Comparison of ENCODE assay signal across 29 cellular contexts in the genomic region with DNA sequence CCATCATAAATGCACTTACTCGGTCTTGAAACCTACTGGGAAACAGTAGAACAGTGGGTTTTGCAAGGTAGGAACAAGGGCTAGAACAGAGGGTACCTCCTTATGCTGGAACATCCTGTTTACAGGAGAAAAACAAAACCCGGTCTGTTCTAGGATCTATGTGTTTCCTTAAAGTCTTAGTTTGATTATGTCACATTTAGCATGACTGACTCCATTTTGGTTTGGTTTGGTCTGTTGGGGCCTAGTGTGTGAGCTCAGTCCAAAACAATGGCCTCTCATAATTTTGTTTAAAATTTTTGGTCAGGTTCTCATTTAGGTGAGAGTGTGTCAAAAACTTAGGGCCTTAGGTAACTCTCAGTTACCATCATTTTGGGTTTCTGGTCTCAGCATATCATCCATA.
"Had no signal": no experiment of that assay in that cellular context is flagged by ENCODE, and none has a peak within 500 bp of the region (broad histone marks: within the 10 kb centered on the region; RNA-seq: fewer than 3 reads in every experiment).

No MANE protein-coding gene starts in this region.

- DNase-seq: stimulated activated CD4-positive, alpha-beta T cell treated with anti-CD3 and anti-CD28 coated beads, Interleukin-2, amount 100 ng/mL, for 48 hours; stimulated activated CD4-positive, alpha-beta T cell treated with anti-CD3 and anti-CD28 coated beads, Interleukin-4, amount 100 ng/mL, for 1 hour; stimulated activated CD4-positive, alpha-beta T cell treated with anti-CD3 and anti-CD28 coated beads, Interleukin-4, amount 100 ng/mL, for 24 hours; stimulated activated CD4-positive, alpha-beta T cell treated with anti-CD3 and anti-CD28 coated beads, Interleukin-4, amount 100 ng/mL, for 4 hours; stimulated activated CD8-positive, alpha-beta memory T cell treated with anti-CD3 and anti-CD28 coated beads, Interleukin-4, amount 100 ng/mL, for 48 hours; stimulated activated naive B cell treated with anti-CD40 and anti-IgM and Interleukin-4, amounts not matched to agents 10 μg/mL and 1 μg/mL and 100 μg/mL, for 72 hours; stimulated activated naive CD4-positive, alpha-beta T cell; stimulated activated naive CD4-positive, alpha-beta T cell treated with Interleukin-2 at 50 U/mL for 16 hours; stimulated activated naive CD8-positive, alpha-beta T cell treated with anti-CD3 and anti-CD28 coated beads, Interleukin-15, amount 100 ng/mL, for 72 hours; stimulated activated naive CD8-positive, alpha-beta T cell treated with anti-CD3 and anti-CD28 coated beads, Interleukin-15, Interleukin-2, amounts not matched to agents 100 U/mL and 50 U/mL, for 24 hours; stomach; substantia nigra; testis; thyroid gland; tibial artery; transverse colon; trophoblast cell; upper lobe of left lung; upper lobe of right lung; uterus had no signal

- H3K4me3 Mint-ChIP-seq: stimulated activated effector memory CD8-positive, alpha-beta T cell treated with anti-CD3 and anti-CD28 coated beads, Interleukin-12 subunit alpha, Interleukin-12 subunit beta, amount 100 ng/mL, for 72 hours; stimulated activated memory B cell treated with anti-CD40 and anti-IgM and Interleukin-4, amounts not matched to agents 10 μg/mL and 1 μg/mL and 100 μg/mL, for 72 hours; stimulated activated naive B cell treated with anti-CD40 and anti-IgM and Interleukin-4, amounts not matched to agents 10 μg/mL and 1 μg/mL and 100 μg/mL, for 72 hours; stimulated activated naive CD8-positive, alpha-beta T cell treated with anti-CD3 and anti-CD28 coated beads, Interleukin-15, amount 100 ng/mL, for 72 hours; stimulated activated naive CD8-positive, alpha-beta T cell treated with anti-CD3 and anti-CD28 coated beads, Interleukin-15, Interleukin-2, amounts not matched to agents 100 ng/mL and 50 ng/mL, for 24 hours; type B pancreatic cell had no signal

- H3K36me3 Mint-ChIP-seq: stimulated activated effector memory CD8-positive, alpha-beta T cell treated with anti-CD3 and anti-CD28 coated beads, Interleukin-12 subunit alpha, Interleukin-12 subunit beta, amount 100 ng/mL, for 72 hours; stimulated activated memory B cell treated with anti-CD40 and anti-IgM and Interleukin-4, amounts not matched to agents 10 μg/mL and 1 μg/mL and 100 μg/mL, for 72 hours had no signal

- H3K27ac ChIP-seq: stomach, suprapubic skin, testis, thoracic aorta, thyroid gland, tibial artery, tibial nerve, transverse colon, upper lobe of left lung, upper lobe of right lung, uterus, vagina had no signal

- H3K36me3 ChIP-seq: stomach, suprapubic skin, thoracic aorta, thyroid gland, tibial artery, tibial nerve, transverse colon, upper lobe of left lung, upper lobe of right lung, uterus, vagina had no signal

- H3K9me3 ChIP-seq: testis, thyroid gland, upper lobe of right lung, uterus had no signal

- H3K27me3 Mint-ChIP-seq: stimulated activated memory B cell treated with anti-CD40 and anti-IgM and Interleukin-4, amounts not matched to agents 10 μg/mL and 1 μg/mL and 100 μg/mL, for 72 hours; stimulated activated naive B cell treated with anti-CD40 and anti-IgM and Interleukin-4, amounts not matched to agents 10 μg/mL and 1 μg/mL and 100 μg/mL, for 72 hours; stimulated activated naive CD8-positive, alpha-beta T cell treated with anti-CD3 and anti-CD28 coated beads, Interleukin-15, amount 100 ng/mL, for 72 hours; stimulated activated naive CD8-positive, alpha-beta T cell treated with anti-CD3 and anti-CD28 coated beads, Interleukin-15, Interleukin-2, amounts not matched to agents 100 ng/mL and 50 ng/mL, for 24 hours; type B pancreatic cell had no signal

- FAIRE-seq: urothelium cell line had no signal

- H3K9me3 Mint-ChIP-seq: stimulated activated naive CD8-positive, alpha-beta T cell treated with anti-CD3 and anti-CD28 coated beads, Interleukin-15, amount 100 ng/mL, for 72 hours; stimulated activated naive CD8-positive, alpha-beta T cell treated with anti-CD3 and anti-CD28 coated beads, Interleukin-15, Interleukin-2, amounts not matched to agents 100 ng/mL and 50 ng/mL, for 24 hours had no signal

- ATAC-seq: stimulated activated effector memory CD8-positive, alpha-beta T cell treated with anti-CD3 and anti-CD28 coated beads, Interleukin-12 subunit alpha, Interleukin-12 subunit beta, amount 100 ng/mL, for 72 hours; stimulated activated memory B cell treated with anti-CD40 and anti-IgM and Interleukin-4, amounts not matched to agents 10 μg/mL and 1 μg/mL and 100 μg/mL, for 72 hours; stimulated activated naive B cell treated with anti-CD40 and anti-IgM and Interleukin-4, amounts not matched to agents 10 μg/mL and 1 μg/mL and 100 μg/mL, for 72 hours; stimulated activated naive CD8-positive, alpha-beta T cell treated with anti-CD3 and anti-CD28 coated beads, Interleukin-15, amount 100 ng/mL, for 72 hours; stimulated activated naive CD8-positive, alpha-beta T cell treated with anti-CD3 and anti-CD28 coated beads, Interleukin-15, Interleukin-2, amounts not matched to agents 100 U/mL and 50 U/mL, for 24 hours; upper lobe of right lung had no signal

- H3K27me3 ChIP-seq: stomach, suprapubic skin, testis, thyroid gland, tibial artery, tibial nerve, transverse colon, upper lobe of left lung, upper lobe of right lung, uterus, vagina had no signal

- H3K4me1 ChIP-seq: stomach, suprapubic skin, testis, tibial artery, tibial nerve, transverse colon, upper lobe of left lung, upper lobe of right lung, uterus, vagina had no signal

- H3K4me1 Mint-ChIP-seq: stimulated activated effector memory CD8-positive, alpha-beta T cell treated with anti-CD3 and anti-CD28 coated beads, Interleukin-12 subunit alpha, Interleukin-12 subunit beta, amount 100 ng/mL, for 72 hours; stimulated activated memory B cell treated with anti-CD40 and anti-IgM and Interleukin-4, amounts not matched to agents 10 μg/mL and 1 μg/mL and 100 μg/mL, for 72 hours; stimulated activated naive B cell treated with anti-CD40 and anti-IgM and Interleukin-4, amounts not matched to agents 10 μg/mL and 1 μg/mL and 100 μg/mL, for 72 hours; stimulated activated naive CD8-positive, alpha-beta T cell treated with anti-CD3 and anti-CD28 coated beads, Interleukin-15, amount 100 ng/mL, for 72 hours had no signal

- H3K27ac Mint-ChIP-seq: stimulated activated effector memory CD8-positive, alpha-beta T cell treated with anti-CD3 and anti-CD28 coated beads, Interleukin-12 subunit alpha, Interleukin-12 subunit beta, amount 100 ng/mL, for 72 hours; stimulated activated memory B cell treated with anti-CD40 and anti-IgM and Interleukin-4, amounts not matched to agents 10 μg/mL and 1 μg/mL and 100 μg/mL, for 72 hours; stimulated activated naive B cell treated with anti-CD40 and anti-IgM and Interleukin-4, amounts not matched to agents 10 μg/mL and 1 μg/mL and 100 μg/mL, for 72 hours; stimulated activated naive CD8-positive, alpha-beta T cell treated with anti-CD3 and anti-CD28 coated beads, Interleukin-15, amount 100 ng/mL, for 72 hours; stimulated activated naive CD8-positive, alpha-beta T cell treated with anti-CD3 and anti-CD28 coated beads, Interleukin-15, Interleukin-2, amounts not matched to agents 100 ng/mL and 50 ng/mL, for 24 hours; type B pancreatic cell had no signal

- H3K4me3 ChIP-seq: stomach, suprapubic skin, testis, thoracic aorta, thyroid gland, tibial artery, tibial nerve, transverse colon, upper lobe of left lung, upper lobe of right lung, uterus, vagina had no signal
